ENCODE assay signal across 16 cellular contexts in the genomic region with DNA sequence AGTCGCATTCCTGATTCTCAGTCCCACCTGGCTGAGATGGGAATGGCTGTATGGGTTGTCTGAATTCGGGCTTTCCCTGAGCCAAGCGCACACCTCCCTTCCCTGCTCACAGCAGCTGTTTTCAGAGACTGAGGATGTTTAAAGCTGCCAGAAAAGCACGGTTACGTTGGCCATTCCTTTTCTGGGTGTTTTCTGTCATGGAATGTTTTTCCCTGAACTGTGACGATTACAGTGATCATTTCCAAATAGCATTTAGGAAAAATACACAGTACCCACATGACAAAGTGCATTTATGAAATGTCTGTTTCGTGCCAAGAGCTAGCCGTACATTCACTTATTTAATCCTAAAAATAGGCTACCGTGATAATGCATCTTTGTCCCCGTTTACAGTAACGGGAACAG. TPM values are rescaled to one million over a fixed set of nuclear protein-coding genes. Genes with fewer than 3 reads are reported as not detected.
DNase-seq lines count a peak whose midpoint lies in the region; ATAC-seq and TF ChIP-seq lines count a peak whose summit lies in the region.
"Had no signal": no experiment of that assay in that cellular context is flagged by ENCODE, and none has a peak within 500 bp of the region (broad histone marks: within the 10 kb centered on the region; RNA-seq: fewer than 3 reads in every experiment).

No MANE protein-coding gene starts in this region.

- H3K27ac Mint-ChIP-seq in activated CD8-positive, alpha-beta T cell treated with anti-CD3 and anti-CD28 coated beads for 36 hours, result peak overlapping the region; percentile 9
- H3K27ac Mint-ChIP-seq in activated CD8-positive, alpha-beta T cell treated with anti-CD3 and anti-CD28 coated beads, Interleukin-2, amount 10 ng/mL, durations not matched to agents 7 days and 5 days, result no peak overlapping the region
- H3K27ac Mint-ChIP-seq: stimulated activated naive CD8-positive, alpha-beta T cell treated with anti-CD3 and anti-CD28 coated beads, Interleukin-15, amount 100 ng/mL, for 72 hours had no signal

- peaks cover 18% of the 10 kb centered on the region for H3K36me3 Mint-ChIP-seq in activated CD8-positive, alpha-beta T cell treated with anti-CD3 and anti-CD28 coated beads for 36 hours (ENCODE audit: low read depth)
- H3K36me3 Mint-ChIP-seq in activated CD8-positive, alpha-beta T cell treated with anti-CD3 and anti-CD28 coated beads, Interleukin-2, amount 10 ng/mL, durations not matched to agents 7 days and 5 days (ENCODE audit: low read depth), result peaks cover 14% of the 10 kb centered on the region

- no peak for TF ChIP-seq POLR2A in GM18505 (IDR thresholded peaks at IDR 0.05; ENCODE audit: borderline replicate concordance, extremely low read depth, insufficient read depth, insufficient read length)

- ATAC-seq in activated CD8-positive, alpha-beta T cell treated with anti-CD3 and anti-CD28 coated beads for 36 hours, result no peak
- ATAC-seq in activated CD8-positive, alpha-beta T cell treated with anti-CD3 and anti-CD28 coated beads, Interleukin-2, amount 10 ng/mL, durations not matched to agents 7 days and 5 days, result no peak
- ATAC-seq in GM18505 (IDR thresholded peaks at IDR 0.05; ENCODE audit: unreplicated experiment), result no peak
- no peak for ATAC-seq in GM18867 (IDR thresholded peaks at IDR 0.05; ENCODE audit: unreplicated experiment)
- no peak for ATAC-seq in HG03565 (IDR thresholded peaks at IDR 0.05; ENCODE audit: unreplicated experiment)
- ATAC-seq: PC-3; stimulated activated naive CD8-positive, alpha-beta T cell treated with anti-CD3 and anti-CD28 coated beads, Interleukin-15, amount 100 ng/mL, for 72 hours had no signal

- H3K27me3 ChIP-seq in esophagus (ENCODE audit: control insufficient read depth in 1 of 2, insufficient read depth in 2 of 2, low read length in 2 of 2) (no peaks in the 10 kb centered on the region), layer of hippocampus (ENCODE audit: control insufficient read depth, insufficient read depth, low read length) (no peaks in the 10 kb centered on the region), thymus (ENCODE audit: control insufficient read depth, insufficient read depth) (no peaks in the 10 kb centered on the region)

- peaks cover 2 to 6% of the 10 kb centered on the region in 2 donors for H3K36me3 ChIP-seq in esophagus (ENCODE audit: control insufficient read depth in 2 of 2, insufficient read depth in 2 of 2, low read length in 1 of 2)
- peaks cover 21% of the 10 kb centered on the region for H3K36me3 ChIP-seq in thymus (ENCODE audit: control insufficient read depth, insufficient read depth)

- intact Hi-C loops in activated CD8-positive, alpha-beta T cell treated with anti-CD3 and anti-CD28 coated beads for 36 hours (cut with micrococcal nuclease), result no loop called here

- H3K4me3 ChIP-seq in esophagus (ENCODE audit: low read depth in 1 of 2, low read length in 2 of 2) (no peak overlapping the region), thymus (ENCODE audit: low read length) (no peak overlapping the region)

- peaks cover 25% of the 10 kb centered on the region for H3K4me1 Mint-ChIP-seq in activated CD8-positive, alpha-beta T cell treated with anti-CD3 and anti-CD28 coated beads for 36 hours (ENCODE audit: low read depth)
- peaks cover 28% of the 10 kb centered on the region for H3K4me1 Mint-ChIP-seq in activated CD8-positive, alpha-beta T cell treated with anti-CD3 and anti-CD28 coated beads, Interleukin-2, amount 10 ng/mL, durations not matched to agents 7 days and 5 days (ENCODE audit: low read depth)

- H3K4me1 ChIP-seq in esophagus (ENCODE audit: control insufficient read depth in 2 of 2, insufficient read depth in 2 of 2, low read length in 1 of 2), result peaks cover 11% of the 10 kb centered on the region in 2 donors
- H3K4me1 ChIP-seq in thymus (ENCODE audit: control insufficient read depth, insufficient read depth, low read length), result peaks cover 6% of the 10 kb centered on the region

- H3K9me3 ChIP-seq in esophagus (ENCODE audit: control insufficient read depth in 2 of 2, insufficient read depth in 1 of 2, low read depth in 1 of 2, low read length in 1 of 2) (peaks cover 0 to 2% of the 10 kb centered on the region in 2 donors), thymus (ENCODE audit: control insufficient read depth) (no peaks in the 10 kb centered on the region)

- no peaks in the 10 kb centered on the region for H3K9me3 Mint-ChIP-seq in activated CD8-positive, alpha-beta T cell treated with anti-CD3 and anti-CD28 coated beads for 36 hours
- no peaks in the 10 kb centered on the region for H3K9me3 Mint-ChIP-seq in activated CD8-positive, alpha-beta T cell treated with anti-CD3 and anti-CD28 coated beads, Interleukin-2, amount 10 ng/mL, durations not matched to agents 7 days and 5 days (ENCODE audit: insufficient read depth)
- H3K9me3 Mint-ChIP-seq: stimulated activated naive CD8-positive, alpha-beta T cell treated with anti-CD3 and anti-CD28 coated beads, Interleukin-15, amount 100 ng/mL, for 72 hours had no signal

- CTCF ChIA-PET in activated CD8-positive, alpha-beta T cell treated with anti-CD3 and anti-CD28 coated beads for 36 hours (lab: Charles Lee), result interaction anchor here (6.2 kb wide), 1 partner anchor 9 kb away, joined by 60 read pairs; no protein-coding TSS in a partner anchor
- CTCF ChIA-PET in activated CD8-positive, alpha-beta T cell treated with anti-CD3 and anti-CD28 coated beads, Interleukin-2, amount 10 ng/mL, durations not matched to agents 7 days and 5 days (lab: Charles Lee), result interaction anchor here (5.3 kb wide), 1 partner anchor 8 kb away, joined by 52 read pairs; no protein-coding TSS in a partner anchor

- 34 to 51% methylated on average over 11 of the region's 11 CpGs for WGBS in esophagus, 2 donors
- 85% methylated on average over 11 of the region's 11 CpGs for WGBS in thymus

- no peaks in the 10 kb centered on the region for H3K27me3 Mint-ChIP-seq in activated CD8-positive, alpha-beta T cell treated with anti-CD3 and anti-CD28 coated beads for 36 hours
- H3K27me3 Mint-ChIP-seq in activated CD8-positive, alpha-beta T cell treated with anti-CD3 and anti-CD28 coated beads, Interleukin-2, amount 10 ng/mL, durations not matched to agents 7 days and 5 days (ENCODE audit: low read depth), result no peaks in the 10 kb centered on the region
- H3K27me3 Mint-ChIP-seq: stimulated activated naive CD8-positive, alpha-beta T cell treated with anti-CD3 and anti-CD28 coated beads, Interleukin-15, amount 100 ng/mL, for 72 hours had no signal

- H3K27ac ChIP-seq in esophagus (ENCODE audit: low read depth in 2 of 2, low read length in 1 of 2) (peak overlapping the region; percentile 6 to 74), layer of hippocampus (ENCODE audit: low read depth, low read length) (peak overlapping the region; percentile 77), thymus (ENCODE audit: low read depth) (peak overlapping the region; percentile 25)
- H3K27ac ChIP-seq: 22Rv1 had no signal

- no peak for TF ChIP-seq CTCF in activated CD8-positive, alpha-beta T cell treated with anti-CD3 and anti-CD28 coated beads for 36 hours (IDR thresholded peaks at IDR 0.05)

- DNase-seq in activated CD8-positive, alpha-beta T cell treated with anti-CD3 and anti-CD28 coated beads for 36 hours, result no peak
- no peak for DNase-seq in activated CD8-positive, alpha-beta T cell treated with anti-CD3 and anti-CD28 coated beads, Interleukin-2, amount 10 ng/mL, durations not matched to agents 7 days and 5 days
- DNase-seq: activated CD4-positive, alpha-beta T cell treated with anti-CD3 and anti-CD28 coated beads for 4 hours; activated T-cell treated with anti-CD3 and anti-CD28 coated beads, Interleukin-2, amount 50 U/mL, for 48 hours; Calu3; NCI-H1417; PC-3; retina; stimulated activated naive CD8-positive, alpha-beta T cell treated with anti-CD3 and anti-CD28 coated beads, Interleukin-15, amount 100 ng/mL, for 72 hours had no signal

- no peak overlapping the region for H3K4me3 Mint-ChIP-seq in activated CD8-positive, alpha-beta T cell treated with anti-CD3 and anti-CD28 coated beads for 36 hours
- no peak overlapping the region for H3K4me3 Mint-ChIP-seq in activated CD8-positive, alpha-beta T cell treated with anti-CD3 and anti-CD28 coated beads, Interleukin-2, amount 10 ng/mL, durations not matched to agents 7 days and 5 days
- H3K4me3 Mint-ChIP-seq: stimulated activated naive CD8-positive, alpha-beta T cell treated with anti-CD3 and anti-CD28 coated beads, Interleukin-15, amount 100 ng/mL, for 72 hours had no signal

- POLR2A ChIA-PET in activated CD8-positive, alpha-beta T cell treated with anti-CD3 and anti-CD28 coated beads for 36 hours (lab: Charles Lee), result interaction anchor here (1.4 kb wide), 1 partner anchor 15 kb away, joined by 3 read pairs; no protein-coding TSS in a partner anchor
- POLR2A ChIA-PET in activated CD8-positive, alpha-beta T cell treated with anti-CD3 and anti-CD28 coated beads, Interleukin-2, amount 10 ng/mL, durations not matched to agents 7 days and 5 days (lab: Charles Lee), result no interaction called here

RNA-seq across cellular contexts. Expression of a gene that starts 36.7 kb away (rescaled TPM):
- 10 to 100 TPM; 27.7 to 28.5 TPM for total RNA-seq in activated CD8-positive, alpha-beta T cell treated with anti-CD3 and anti-CD28 coated beads for 36 hours
- 10 to 100 TPM; 38.2 to 38.5 TPM for total RNA-seq in activated CD8-positive, alpha-beta T cell treated with anti-CD3 and anti-CD28 coated beads, Interleukin-2, amount 10 ng/mL, durations not matched to agents 7 days and 5 days
- 1 to 10 TPM; 5.7 to 8.1 TPM for polyA plus RNA-seq in esophagus
- polyA plus RNA-seq in thymus, result 8.2 TPM

Comparison
In these comparisons a context has a peak if more than half of its experiments do, and no peak if none do; other contexts are left out.
1. H3K27ac ChIP-seq: peak in every context shown above with its lines; median percentile 77 in layer of hippocampus; 40 in esophagus; 25 in thymus.